9 cellular contexts compared by ENCODE assay signal in the genomic region with DNA sequence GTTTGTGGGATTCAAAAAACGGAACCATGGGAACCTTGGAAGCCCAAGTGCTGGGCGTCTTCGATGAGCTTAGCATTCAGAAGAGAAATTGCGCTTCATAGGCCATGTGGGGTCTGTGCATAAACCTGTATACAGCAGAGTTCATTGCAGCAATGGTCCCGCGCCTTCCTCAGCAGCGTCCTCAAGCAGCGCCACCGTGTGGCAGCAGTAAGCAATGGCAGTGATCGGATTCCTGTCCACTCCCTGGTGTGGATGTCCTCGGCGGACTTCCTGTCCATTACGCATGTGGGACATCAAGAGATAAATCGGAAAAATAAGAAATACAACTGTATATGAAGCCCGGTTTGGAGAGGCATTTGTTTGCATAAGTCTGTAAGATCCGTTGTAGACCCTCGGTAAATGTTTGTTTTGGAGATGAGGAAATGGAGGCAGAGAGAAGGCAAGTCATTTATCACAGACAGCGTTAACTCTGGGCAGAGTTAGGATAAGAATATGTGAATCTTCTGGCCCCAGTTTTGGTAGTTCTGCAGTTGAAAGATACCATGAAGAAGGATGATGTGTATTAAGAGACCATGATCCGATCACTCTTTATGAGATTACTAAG. TPM values are rescaled to one million over a fixed set of nuclear protein-coding genes. Genes with fewer than 3 reads are reported as not detected.
DNase-seq lines count a peak whose midpoint lies in the region; ATAC-seq and TF ChIP-seq lines count a peak whose summit lies in the region.
"Had no signal": no experiment of that assay in that cellular context is flagged by ENCODE, and none has a peak within 500 bp of the region (broad histone marks: within the 10 kb centered on the region; RNA-seq: fewer than 3 reads in every experiment).

No MANE protein-coding gene starts in this region.

- no peak overlapping the region for H3K4me2 ChIP-seq in Loucy (ENCODE audit: low read depth, low read length, poor library complexity, severe bottlenecking)

- H3K4me1 ChIP-seq in Loucy (ENCODE audit: insufficient read depth, low read length, poor library complexity, severe bottlenecking) (no peaks in the 10 kb centered on the region), colonic mucosa (no peaks in the 10 kb centered on the region), upper lobe of right lung (no peaks in the 10 kb centered on the region), vagina (no peaks in the 10 kb centered on the region)

- TF ChIP-seq CTCF in CD14-positive monocyte (IDR thresholded peaks at IDR 0.05) (peak; percentile 45), Loucy (conservative IDR thresholded peaks at IDR 0.05; ENCODE audit: low read length) (peak; percentile 51), colonic mucosa (IDR thresholded peaks at IDR 0.05) (peak; percentile 54), upper lobe of right lung (IDR thresholded peaks at IDR 0.05) (peak; percentile 57), vagina (IDR thresholded peaks at IDR 0.05) (no peak)

- no peaks in the 10 kb centered on the region for H3K4me1 Mint-ChIP-seq in CD14-positive monocyte

- no peak overlapping the region for H3K9ac ChIP-seq in Loucy (ENCODE audit: low read depth, low read length, poor library complexity, severe bottlenecking)
- H3K9ac ChIP-seq in colonic mucosa (ENCODE audit: low read depth in 2 of 2, low read length in 2 of 2), result no peak overlapping the region

- H3K27me3 ChIP-seq in Loucy (ENCODE audit: insufficient read depth, low read length, poor library complexity, severe bottlenecking), result no peaks in the 10 kb centered on the region
- no peaks in the 10 kb centered on the region for H3K27me3 ChIP-seq in colonic mucosa
- no peaks in the 10 kb centered on the region for H3K27me3 ChIP-seq in upper lobe of right lung
- no peaks in the 10 kb centered on the region for H3K27me3 ChIP-seq in vagina

- no peak for DNase-seq in CD14-positive monocyte (ENCODE audit: low spot score)
- DNase-seq in colonic mucosa, result peak; percentile 36
- peak; percentile 67 for DNase-seq in upper lobe of right lung
- no peak for DNase-seq in vagina (ENCODE audit: extremely low spot score in 2 of 2)
- no peak for DNase-seq in posterior vena cava (ENCODE audit: low spot score)
- DNase-seq in T1000 (lab: John Stamatoyannopoulos, UW), result no peak

- H3K27ac ChIP-seq in colonic mucosa (no peak overlapping the region), upper lobe of right lung (no peak overlapping the region), vagina (no peak overlapping the region)

- H3K79me2 ChIP-seq in Loucy (ENCODE audit: insufficient read depth, low read length), result no peaks in the 10 kb centered on the region

- no peak overlapping the region for H3K4me3 Mint-ChIP-seq in CD14-positive monocyte
- H3K4me3 Mint-ChIP-seq: dendritic cell treated with granulocyte-macrophage colony-stimulating factor and Interleukin-4, amounts not matched to agents 40 ng/mL and 50 ng/mL, for 4 days had no signal

- H3K36me3 Mint-ChIP-seq in CD14-positive monocyte, result no peaks in the 10 kb centered on the region

- H3K9me2 ChIP-seq in Loucy (replicated peaks; ENCODE audit: low read depth, low read length), result no peaks in the 10 kb centered on the region

- no peak overlapping the region for H3K27ac Mint-ChIP-seq in CD14-positive monocyte
- H3K27ac Mint-ChIP-seq: dendritic cell treated with granulocyte-macrophage colony-stimulating factor and Interleukin-4, amounts not matched to agents 40 ng/mL and 50 ng/mL, for 4 days had no signal

- intact Hi-C loops in CD14-positive monocyte (cut with micrococcal nuclease), result no loop called here
- intact Hi-C loops in colonic mucosa (cut with DNase I), result no loop called here
- intact Hi-C loops in upper lobe of right lung (cut with DNase I), result no loop called here
- intact Hi-C loops in vagina (cut with DNase I), result no loop called here
- intact Hi-C loops in posterior vena cava (cut with DNase I), result no loop called here

- TF ChIP-seq POLR2A in vagina (IDR thresholded peaks at IDR 0.05), result no peak

- H3K9me3 ChIP-seq in Loucy (ENCODE audit: insufficient read depth, low read depth, low read length), result peaks cover 3% of the 10 kb centered on the region; the same call in 1 of the 2 replicates
- H3K9me3 ChIP-seq in colonic mucosa, result no peaks in the 10 kb centered on the region
- H3K9me3 ChIP-seq in upper lobe of right lung, result no peaks in the 10 kb centered on the region
- no peaks in the 10 kb centered on the region for H3K9me3 ChIP-seq in vagina

- no peak overlapping the region for H2AFZ ChIP-seq in Loucy (ENCODE audit: low read length)

- ATAC-seq in GM19395 (IDR thresholded peaks at IDR 0.05; ENCODE audit: unreplicated experiment) (peak; percentile 77), upper lobe of right lung (peak; percentile 89)

- H3K4me3 ChIP-seq in Loucy (ENCODE audit: low read length, poor library complexity, severe bottlenecking) (no peak overlapping the region), colonic mucosa (no peak overlapping the region), upper lobe of right lung (no peak overlapping the region), vagina (no peak overlapping the region)

- H4K20me1 ChIP-seq in Loucy (ENCODE audit: insufficient read depth, low read length, poor library complexity, severe bottlenecking), result no peaks in the 10 kb centered on the region

- no peaks in the 10 kb centered on the region for H3F3A ChIP-seq in Loucy (ENCODE audit: low read depth)

- H3K36me3 ChIP-seq in Loucy (ENCODE audit: insufficient read depth, low read length) (no peaks in the 10 kb centered on the region), colonic mucosa (no peaks in the 10 kb centered on the region), upper lobe of right lung (no peaks in the 10 kb centered on the region), vagina (no peaks in the 10 kb centered on the region)

- H3K27me3 Mint-ChIP-seq in CD14-positive monocyte (ENCODE audit: low read depth in 3 of 3), result no peaks in the 10 kb centered on the region
- H3K27me3 Mint-ChIP-seq: dendritic cell treated with granulocyte-macrophage colony-stimulating factor and Interleukin-4, amounts not matched to agents 40 ng/mL and 50 ng/mL, for 4 days had no signal

- H3K9me3 Mint-ChIP-seq in CD14-positive monocyte, result peaks cover 0 to 7% (median 0%) of the 10 kb centered on the region in 7 donors
- H3K9me3 Mint-ChIP-seq: dendritic cell treated with granulocyte-macrophage colony-stimulating factor and Interleukin-4, amounts not matched to agents 40 ng/mL and 50 ng/mL, for 4 days had no signal

RNA-seq across cellular contexts. Expression of gene CNTN4, which starts 57.7 kb away (rescaled TPM):
- polyA plus RNA-seq in CD14-positive monocyte, result not detected
- 10 to 100 TPM in 1 of 2 donors, 1 to 10 TPM in 1; 8.2 to 19.1 TPM for total RNA-seq in colonic mucosa
- total RNA-seq in upper lobe of right lung, result 11.3 TPM
- total RNA-seq in vagina, result 22.1 TPM
- 10 to 100 TPM; 48.3 to 66.5 TPM for total RNA-seq in posterior vena cava

Comparison
In these comparisons a context has a peak if more than half of its experiments do, and no peak if none do; other contexts are left out.
1. DNase-seq: peak in colonic mucosa (single experiment) and upper lobe of right lung (single experiment); none in CD14-positive monocyte (single experiment), vagina (0 of 2), posterior vena cava (single experiment) and T1000 (single experiment).
2. CTCF ChIP-seq: peak in CD14-positive monocyte (single experiment), Loucy (single experiment), colonic mucosa (single experiment) and upper lobe of right lung (single experiment); none in vagina (0 of 3).